In the genomic region with DNA sequence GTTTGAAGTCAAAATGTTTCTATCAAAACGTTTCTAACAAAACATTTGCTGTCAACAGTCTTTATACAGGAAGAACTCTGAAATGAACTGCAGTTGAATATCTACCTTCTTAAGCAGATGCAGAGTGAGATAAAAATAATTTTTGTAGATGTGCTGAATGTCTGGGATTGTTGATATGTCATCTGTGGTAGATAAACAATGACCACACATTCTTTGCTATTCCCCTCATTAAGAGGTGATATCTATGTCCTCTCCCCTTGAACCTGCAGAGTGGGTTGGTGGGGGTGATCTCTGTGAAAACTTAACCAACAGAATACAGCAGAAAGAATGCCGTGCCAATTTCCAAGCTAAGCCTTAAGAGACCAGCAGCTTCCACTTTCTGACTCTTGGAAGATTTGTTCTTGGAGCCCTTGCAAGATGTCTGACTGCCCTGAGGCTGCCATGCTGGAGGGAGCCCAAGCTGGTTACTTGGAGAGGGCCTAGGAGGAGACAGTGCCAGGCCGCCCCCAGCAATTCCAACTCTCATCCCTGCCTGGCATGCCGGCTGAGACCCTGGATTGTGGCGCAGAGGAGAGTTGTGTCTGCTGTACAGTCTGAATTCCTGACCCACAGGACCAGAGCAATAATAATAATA, we compare ENCODE assay signal across 24 cellular contexts.
"Had no signal": no experiment of that assay in that cellular context is flagged by ENCODE, and none has a peak within 500 bp of the region (broad histone marks: within the 10 kb centered on the region; RNA-seq: fewer than 3 reads in every experiment).

No MANE protein-coding gene starts in this region.

- H3K4me1 ChIP-seq: colonic mucosa, right lobe of liver had no signal

- FAIRE-seq: endothelial cell of umbilical vein, kidney had no signal

- H3K4me2 ChIP-seq: hepatocyte, smooth muscle cell had no signal

- H3K36me3 ChIP-seq: colonic mucosa, esophagus muscularis mucosa, gastroesophageal sphincter, heart left ventricle, right lobe of liver, suprapubic skin had no signal

- H3K36me3 Mint-ChIP-seq: naive thymus-derived CD8-positive, alpha-beta T cell had no signal

- H3K9me3 ChIP-seq: colonic mucosa, esophagus muscularis mucosa, gastroesophageal sphincter, heart left ventricle, right lobe of liver, suprapubic skin had no signal

- H3K9me3 Mint-ChIP-seq: dendritic cell treated with granulocyte-macrophage colony-stimulating factor and Interleukin-4, amounts not matched to agents 40 ng/mL and 50 ng/mL, for 4 days; naive thymus-derived CD8-positive, alpha-beta T cell; stimulated activated naive CD8-positive, alpha-beta T cell treated with anti-CD3 and anti-CD28 coated beads, Interleukin-15, amount 100 ng/mL, for 72 hours had no signal

- H3K4me3 Mint-ChIP-seq: dendritic cell treated with granulocyte-macrophage colony-stimulating factor and Interleukin-4, amounts not matched to agents 40 ng/mL and 50 ng/mL, for 4 days; naive thymus-derived CD8-positive, alpha-beta T cell; stimulated activated naive CD8-positive, alpha-beta T cell treated with anti-CD3 and anti-CD28 coated beads, Interleukin-15, amount 100 ng/mL, for 72 hours had no signal

- H3K27me3 Mint-ChIP-seq: dendritic cell treated with granulocyte-macrophage colony-stimulating factor and Interleukin-4, amounts not matched to agents 40 ng/mL and 50 ng/mL, for 4 days; progenitor cell of endocrine pancreas; stimulated activated naive CD8-positive, alpha-beta T cell treated with anti-CD3 and anti-CD28 coated beads, Interleukin-15, amount 100 ng/mL, for 72 hours had no signal

- H3K4me3 ChIP-seq: colonic mucosa, esophagus muscularis mucosa, gastroesophageal sphincter, heart left ventricle, hepatocyte, right lobe of liver, smooth muscle cell, suprapubic skin had no signal

- H3K9ac ChIP-seq: parathyroid adenoma had no signal

- ATAC-seq: foreskin keratinocyte; gastroesophageal sphincter; heart left ventricle; left lobe of liver; naive thymus-derived CD8-positive, alpha-beta T cell; right lobe of liver; stimulated activated naive CD8-positive, alpha-beta T cell treated with anti-CD3 and anti-CD28 coated beads, Interleukin-15, amount 100 ng/mL, for 72 hours had no signal

- H3K27me3 ChIP-seq: colonic mucosa, esophagus muscularis mucosa, foreskin keratinocyte, gastroesophageal sphincter, heart left ventricle, hepatocyte, right lobe of liver, suprapubic skin had no signal

- DNase-seq: colonic mucosa; effector CD8-positive, alpha-beta T cell; foreskin keratinocyte; heart left ventricle; kidney; mesendoderm; naive thymus-derived CD8-positive, alpha-beta T cell; right lobe of liver; stimulated activated CD4-positive, alpha-beta T cell treated with anti-CD3 and anti-CD28 coated beads, Interleukin-12 subunit alpha, Interleukin-12 subunit beta, amount 100 ng/mL, for 4 hours; stimulated activated CD4-positive, alpha-beta T cell treated with anti-CD3 and anti-CD28 coated beads, Interleukin-1b, Interleukin-23, amount 100 ng/mL, for 48 hours; stimulated activated CD4-positive, alpha-beta T cell treated with anti-CD3 and anti-CD28 coated beads, Interleukin-4, amount 100 ng/mL, for 1 hour; stimulated activated CD8-positive, alpha-beta memory T cell treated with anti-CD3 and anti-CD28 coated beads, Interleukin-4, amount 100 ng/mL, for 48 hours; stimulated activated naive CD4-positive, alpha-beta T cell; stimulated activated naive CD8-positive, alpha-beta T cell treated with anti-CD3 and anti-CD28 coated beads, Interleukin-15, amount 100 ng/mL, for 72 hours had no signal

- H3K79me2 ChIP-seq: parathyroid adenoma had no signal

- H2AFZ ChIP-seq: hepatocyte, parathyroid adenoma had no signal

- H3K27ac ChIP-seq: colonic mucosa, foreskin keratinocyte, heart left ventricle, hepatocyte, parathyroid adenoma, right lobe of liver, suprapubic skin had no signal

- H3K27ac Mint-ChIP-seq: dendritic cell treated with granulocyte-macrophage colony-stimulating factor and Interleukin-4, amounts not matched to agents 40 ng/mL and 50 ng/mL, for 4 days; naive thymus-derived CD8-positive, alpha-beta T cell; progenitor cell of endocrine pancreas; stimulated activated naive CD8-positive, alpha-beta T cell treated with anti-CD3 and anti-CD28 coated beads, Interleukin-15, amount 100 ng/mL, for 72 hours had no signal

- H3K4me1 Mint-ChIP-seq: naive thymus-derived CD8-positive, alpha-beta T cell had no signal
